9 cellular contexts compared by ENCODE assay signal in the genomic region with DNA sequence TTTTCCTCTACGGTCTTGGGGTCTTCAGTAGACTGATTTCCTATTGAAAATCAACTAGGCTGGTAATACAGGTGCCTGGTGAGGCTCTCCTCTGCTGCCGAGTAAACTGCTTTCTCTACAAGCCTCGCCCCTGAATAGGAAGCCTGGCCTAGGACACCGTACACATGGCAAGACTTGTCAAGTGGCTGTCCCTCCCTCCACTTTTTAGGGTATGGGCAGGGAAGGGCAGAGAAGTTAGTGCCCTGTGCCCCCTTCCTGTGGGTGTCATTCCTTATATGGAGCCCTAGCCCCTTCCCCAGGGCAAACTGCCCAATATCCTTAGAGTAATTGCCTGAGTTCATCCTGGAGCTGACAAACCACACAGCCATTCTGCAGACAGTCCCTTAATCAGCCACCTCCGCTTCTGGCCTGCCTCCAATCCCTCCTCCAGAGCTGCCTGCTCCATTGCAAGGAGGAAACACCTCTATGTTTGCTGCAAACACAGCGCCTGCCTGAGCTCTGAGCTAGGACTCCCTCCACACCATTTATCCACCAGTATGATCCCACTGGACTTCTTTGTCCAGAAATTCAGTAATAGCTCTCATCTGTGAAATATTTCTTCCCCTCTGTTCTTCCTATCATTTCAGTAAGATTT.
DNase-seq lines count a peak whose midpoint lies in the region; ATAC-seq, FAIRE-seq and TF ChIP-seq lines count a peak whose summit lies in the region.
"Had no signal": no experiment of that assay in that cellular context is flagged by ENCODE, and none has a peak within 500 bp of the region (broad histone marks: within the 10 kb centered on the region; RNA-seq: fewer than 3 reads in every experiment).

No MANE protein-coding gene starts in this region.

- FAIRE-seq in kidney (lab: Jason Lieb, UNC) = no peak

- H3K9me3 ChIP-seq in kidney (ENCODE audit: control insufficient read depth in 1 of 2, low read length in 2 of 2) = no peaks in the 10 kb centered on the region
- H3K9me3 ChIP-seq in CD4-positive, alpha-beta memory T cell (ENCODE audit: control insufficient read depth in 1 of 2, low read length in 2 of 2) = no peaks in the 10 kb centered on the region

- H3K4me3 ChIP-seq in astrocyte of the spinal cord (ENCODE audit: low read depth, low read length) = no peak overlapping the region
- peak overlapping the region; percentile 16 for H3K4me3 ChIP-seq in kidney (ENCODE audit: low read length in 2 of 2)
- no peak overlapping the region for H3K4me3 ChIP-seq in CD4-positive, alpha-beta memory T cell (ENCODE audit: low read length in 2 of 2)
- H3K4me3 ChIP-seq: skin epidermis had no signal

- H3K27ac ChIP-seq in kidney (ENCODE audit: low read depth in 2 of 2, low read length in 2 of 2) = no peak overlapping the region
- no peak overlapping the region for H3K27ac ChIP-seq in CD4-positive, alpha-beta memory T cell (ENCODE audit: low read depth, low read length)

- H3K4me3 Mint-ChIP-seq in IgD-negative memory B cell = no peak overlapping the region
- H3K4me3 Mint-ChIP-seq in stimulated activated naive B cell treated with anti-CD40 and anti-IgM and Interleukin-4, amounts not matched to agents 10 μg/mL and 1 μg/mL and 100 μg/mL, for 72 hours = peak overlapping the region; percentile 46 to 48
- H3K4me3 Mint-ChIP-seq in CD4-positive, alpha-beta memory T cell = no peak overlapping the region

- no peaks in the 10 kb centered on the region for H3K27me3 Mint-ChIP-seq in IgD-negative memory B cell
- no peaks in the 10 kb centered on the region for H3K27me3 Mint-ChIP-seq in stimulated activated naive B cell treated with anti-CD40 and anti-IgM and Interleukin-4, amounts not matched to agents 10 μg/mL and 1 μg/mL and 100 μg/mL, for 72 hours
- H3K27me3 Mint-ChIP-seq in CD4-positive, alpha-beta memory T cell = no peaks in the 10 kb centered on the region

- peaks cover 0 to 4% of the 10 kb centered on the region in 2 donors for H3K4me1 ChIP-seq in kidney (ENCODE audit: control insufficient read depth in 1 of 2, insufficient read depth in 1 of 2, low read depth in 1 of 2, low read length in 2 of 2)
- no peaks in the 10 kb centered on the region for H3K4me1 ChIP-seq in CD4-positive, alpha-beta memory T cell (ENCODE audit: insufficient read depth, low read length)

- POLR2A ChIA-PET in CD4-positive, alpha-beta memory T cell (lab: Charles Lee; ENCODE audit: partially characterized antibody) = no interaction called here

- H3K9ac ChIP-seq in kidney (ENCODE audit: low read length in 2 of 2) = no peak overlapping the region

- peaks cover 21 to 36% (median 26%) of the 10 kb centered on the region in 3 donors for H3K4me1 Mint-ChIP-seq in IgD-negative memory B cell
- H3K4me1 Mint-ChIP-seq in stimulated activated naive B cell treated with anti-CD40 and anti-IgM and Interleukin-4, amounts not matched to agents 10 μg/mL and 1 μg/mL and 100 μg/mL, for 72 hours = peaks cover 24 to 48% of the 10 kb centered on the region in 2 donors
- H3K4me1 Mint-ChIP-seq in CD4-positive, alpha-beta memory T cell = peaks cover 19 to 46% (median 32%) of the 10 kb centered on the region in 4 donors

- DNase-seq in astrocyte of the spinal cord (ENCODE audit: low read depth, low spot score) (peak; percentile 30), kidney (peak; percentile 91), DMS114 treated with DMSO at 0.1 percent for 48 hours (lab: John Stamatoyannopoulos, UW; ENCODE audit: unreplicated experiment) (no peak)
- no peak for DNase-seq in stimulated activated naive B cell treated with anti-CD40 and anti-IgM and Interleukin-4, amounts not matched to agents 10 μg/mL and 1 μg/mL and 100 μg/mL, for 72 hours
- no peak for DNase-seq in CD4-positive, alpha-beta memory T cell
- no peak for DNase-seq in activated CD8-positive, alpha-beta memory T cell treated with anti-CD3 and anti-CD28 coated beads for 24 hours

- no peaks in the 10 kb centered on the region for H3K27me3 ChIP-seq in CD4-positive, alpha-beta memory T cell (ENCODE audit: insufficient read depth, low read length)

- no peak for ATAC-seq in stimulated activated naive B cell treated with anti-CD40 and anti-IgM and Interleukin-4, amounts not matched to agents 10 μg/mL and 1 μg/mL and 100 μg/mL, for 72 hours (replicated peaks)
- ATAC-seq in HG03565 (IDR thresholded peaks at IDR 0.05; ENCODE audit: unreplicated experiment) = no peak

- in situ Hi-C loops in astrocyte of the spinal cord (cut with HindIII; ENCODE audit: low sequenced_read_pairs) = no loop called here

- CTCF ChIA-PET in CD4-positive, alpha-beta memory T cell (lab: Charles Lee; ENCODE audit: partially characterized antibody) = no interaction called here

- peaks cover 13% of the 10 kb centered on the region for H3K36me3 Mint-ChIP-seq in IgD-negative memory B cell
- peaks cover 15 to 33% of the 10 kb centered on the region in 2 donors for H3K36me3 Mint-ChIP-seq in stimulated activated naive B cell treated with anti-CD40 and anti-IgM and Interleukin-4, amounts not matched to agents 10 μg/mL and 1 μg/mL and 100 μg/mL, for 72 hours
- H3K36me3 Mint-ChIP-seq in CD4-positive, alpha-beta memory T cell = peaks cover 53 to 56% of the 10 kb centered on the region in 2 donors

- intact Hi-C loops in kidney (cut with DNase I) = no loop called here
- intact Hi-C loops in CD4-positive, alpha-beta memory T cell (cut with micrococcal nuclease) = no loop called here

- no peaks in the 10 kb centered on the region for H3K36me3 ChIP-seq in kidney (ENCODE audit: control insufficient read depth in 1 of 2, insufficient read depth in 2 of 2, low read length in 2 of 2)
- H3K36me3 ChIP-seq in CD4-positive, alpha-beta memory T cell (ENCODE audit: insufficient read depth, low read length) = no peaks in the 10 kb centered on the region

- H3K9me3 Mint-ChIP-seq in IgD-negative memory B cell = peaks cover 0 to 3% (median 0%) of the 10 kb centered on the region in 3 donors
- no peaks in the 10 kb centered on the region for H3K9me3 Mint-ChIP-seq in stimulated activated naive B cell treated with anti-CD40 and anti-IgM and Interleukin-4, amounts not matched to agents 10 μg/mL and 1 μg/mL and 100 μg/mL, for 72 hours
- peaks cover 0 to 4% (median 0%) of the 10 kb centered on the region in 8 donors for H3K9me3 Mint-ChIP-seq in CD4-positive, alpha-beta memory T cell

- peak overlapping the region; percentile 28 to 63 (median 48) for H3K27ac Mint-ChIP-seq in IgD-negative memory B cell
- H3K27ac Mint-ChIP-seq in stimulated activated naive B cell treated with anti-CD40 and anti-IgM and Interleukin-4, amounts not matched to agents 10 μg/mL and 1 μg/mL and 100 μg/mL, for 72 hours = peak overlapping the region; percentile 11
- H3K27ac Mint-ChIP-seq in CD4-positive, alpha-beta memory T cell = no peak overlapping the region

- TF ChIP-seq CTCF in astrocyte of the spinal cord (IDR thresholded peaks at IDR 0.05; ENCODE audit: low read depth, low read length) (no peak), kidney (IDR thresholded peaks at IDR 0.05; ENCODE audit: borderline replicate concordance, extremely low read depth, insufficient read depth) (no peak)

Comparison
In these comparisons a context has a peak if more than half of its experiments do, and no peak if none do; other contexts are left out.
1. H3K27ac Mint-ChIP-seq: peak in IgD-negative memory B cell (3 of 3) and stimulated activated naive B cell treated with anti-CD40 and anti-IgM and Interleukin-4, amounts not matched to agents 10 μg/mL and 1 μg/mL and 100 μg/mL, for 72 hours (single experiment); none in CD4-positive, alpha-beta memory T cell (0 of 7).
2. H3K4me3 Mint-ChIP-seq: peak in stimulated activated naive B cell treated with anti-CD40 and anti-IgM and Interleukin-4, amounts not matched to agents 10 μg/mL and 1 μg/mL and 100 μg/mL, for 72 hours (2 of 2); none in IgD-negative memory B cell (0 of 4) and CD4-positive, alpha-beta memory T cell (0 of 8).
3. DNase-seq: peak in astrocyte of the spinal cord (single experiment) and kidney (single experiment); none in stimulated activated naive B cell treated with anti-CD40 and anti-IgM and Interleukin-4, amounts not matched to agents 10 μg/mL and 1 μg/mL and 100 μg/mL, for 72 hours (single experiment), CD4-positive, alpha-beta memory T cell (0 of 5), activated CD8-positive, alpha-beta memory T cell treated with anti-CD3 and anti-CD28 coated beads for 24 hours (single experiment) and DMS114 treated with DMSO at 0.1 percent for 48 hours (single experiment).
4. H3K4me3 ChIP-seq: peak in kidney (2 of 2); none in astrocyte of the spinal cord (single experiment) and CD4-positive, alpha-beta memory T cell (0 of 2).